12 cellular contexts compared by ENCODE assay signal in the genomic region with DNA sequence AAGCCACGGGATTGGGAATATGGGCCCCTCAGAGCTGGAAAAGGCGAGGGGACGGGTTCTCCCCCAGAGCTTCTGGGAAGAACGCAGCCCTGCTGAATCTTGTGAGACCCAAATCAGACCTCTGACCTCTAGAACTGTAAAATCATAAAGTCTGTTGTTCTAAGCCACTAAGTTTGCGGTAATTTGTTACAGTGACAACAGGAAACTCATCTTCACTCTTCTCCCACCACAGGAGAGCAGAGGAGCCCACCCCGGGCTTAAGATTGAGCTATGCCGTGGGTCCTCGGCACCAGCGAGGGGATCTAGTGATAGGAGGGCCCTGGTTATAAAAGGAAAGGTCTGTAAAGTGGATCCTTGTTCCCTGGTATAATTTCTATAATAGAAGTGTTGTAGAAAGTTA. TPM values are rescaled to one million over a fixed set of nuclear protein-coding genes. Genes with fewer than 3 reads are reported as not detected.
DNase-seq lines count a peak whose midpoint lies in the region; ATAC-seq and TF ChIP-seq lines count a peak whose summit lies in the region.
"Had no signal": no experiment of that assay in that cellular context is flagged by ENCODE, and none has a peak within 500 bp of the region (broad histone marks: within the 10 kb centered on the region; RNA-seq: fewer than 3 reads in every experiment).

No MANE protein-coding gene starts in this region.

- no peaks in the 10 kb centered on the region for H3K9me3 Mint-ChIP-seq in activated naive CD4-positive, alpha-beta T cell treated with anti-CD3 and anti-CD28 coated beads, Interleukin-2, amount 10 ng/mL, durations not matched to agents 7 days and 5 days
- no peaks in the 10 kb centered on the region for H3K9me3 Mint-ChIP-seq in GM23338

- TF ChIP-seq POLR2A in stomach (IDR thresholded peaks at IDR 0.05): no peak

- intact Hi-C loops in stomach (cut with DNase I; ENCODE audit: low total_unique reads) (no loop called here), sciatic nerve (cut with DNase I) (no loop called here)

- no peak for DNase-seq in activated naive CD4-positive, alpha-beta T cell treated with anti-CD3 and anti-CD28 coated beads, Interleukin-2, amount 10 ng/mL, durations not matched to agents 7 days and 5 days
- no peak for DNase-seq in activated naive CD4-positive, alpha-beta T cell (lab: John Stamatoyannopoulos, UW)
- DNase-seq in T-helper 17 cell: no peak
- no peak for DNase-seq in stomach
- DNase-seq in sciatic nerve (ENCODE audit: low spot score): no peak
- no peak for DNase-seq in GM23338 (ENCODE audit: low spot score)
- DNase-seq: activated CD4-positive, alpha-beta T cell treated with anti-CD3 and anti-CD28 coated beads for 48 hours; COR-L47; NCI-H1436 treated with DMSO at 0.1 percent for 48 hours had no signal

- H3K36me3 Mint-ChIP-seq in activated naive CD4-positive, alpha-beta T cell treated with anti-CD3 and anti-CD28 coated beads, Interleukin-2, amount 10 ng/mL, durations not matched to agents 7 days and 5 days: peaks cover 60% of the 10 kb centered on the region
- H3K36me3 Mint-ChIP-seq in T-helper 17 cell (ENCODE audit: low read depth) (peaks cover 9% of the 10 kb centered on the region), GM23338 (ENCODE audit: low read depth) (peaks cover 13% of the 10 kb centered on the region)

- H3K4me2 ChIP-seq in GM23338: no peak overlapping the region

- peaks cover 83% of the 10 kb centered on the region for H3K4me1 ChIP-seq in muscle layer of colon (ENCODE audit: insufficient read depth, low read length)
- peaks cover 76 to 100% (median 90%) of the 10 kb centered on the region in 4 donors for H3K4me1 ChIP-seq in stomach
- H3K4me1 ChIP-seq in GM23338 (ENCODE audit: insufficient read depth): peaks cover 23% of the 10 kb centered on the region

- H3K4me3 Mint-ChIP-seq in activated naive CD4-positive, alpha-beta T cell treated with anti-CD3 and anti-CD28 coated beads, Interleukin-2, amount 10 ng/mL, durations not matched to agents 7 days and 5 days: no peak overlapping the region
- no peak overlapping the region for H3K4me3 Mint-ChIP-seq in T-helper 17 cell
- H3K4me3 Mint-ChIP-seq in GM23338: no peak overlapping the region

- no peaks in the 10 kb centered on the region for H3F3A ChIP-seq in GM23338 (replicated peaks; ENCODE audit: low read depth)

- ATAC-seq in T-helper 17 cell: no peak
- ATAC-seq in sciatic nerve: no peak
- no peak for ATAC-seq in HG03108 (IDR thresholded peaks at IDR 0.05; ENCODE audit: unreplicated experiment)
- ATAC-seq in GM23338: no peak
- ATAC-seq: HCT116 had no signal

- H3K27ac Mint-ChIP-seq in activated naive CD4-positive, alpha-beta T cell treated with anti-CD3 and anti-CD28 coated beads, Interleukin-2, amount 10 ng/mL, durations not matched to agents 7 days and 5 days: peak overlapping the region; percentile 13
- peak overlapping the region; percentile 88 for H3K27ac Mint-ChIP-seq in T-helper 17 cell
- no peak overlapping the region for H3K27ac Mint-ChIP-seq in GM23338

- H4K20me1 ChIP-seq in GM23338 (replicated peaks; ENCODE audit: insufficient read depth): peaks cover 17% of the 10 kb centered on the region; the same call in 1 of the 2 replicates

- TF ChIP-seq EP300 in stomach (IDR thresholded peaks at IDR 0.05): no peak

- peaks cover 85% of the 10 kb centered on the region for H3K4me1 Mint-ChIP-seq in activated naive CD4-positive, alpha-beta T cell treated with anti-CD3 and anti-CD28 coated beads, Interleukin-2, amount 10 ng/mL, durations not matched to agents 7 days and 5 days
- peaks cover 59% of the 10 kb centered on the region for H3K4me1 Mint-ChIP-seq in T-helper 17 cell
- peaks cover 27% of the 10 kb centered on the region for H3K4me1 Mint-ChIP-seq in GM23338

- H3K9me3 ChIP-seq in T-helper 17 cell (ENCODE audit: control insufficient read depth, low read length, poor library complexity, severe bottlenecking) (no peaks in the 10 kb centered on the region), muscle layer of colon (ENCODE audit: low read length) (no peaks in the 10 kb centered on the region), stomach (no peaks in the 10 kb centered on the region)

- no peak overlapping the region for H3K4me3 ChIP-seq in muscle layer of colon (ENCODE audit: low read depth in 1 of 2, low read length in 2 of 2)
- H3K4me3 ChIP-seq in stomach: no peak overlapping the region
- H3K4me3 ChIP-seq in GM23338: no peak overlapping the region

- H3K27me3 Mint-ChIP-seq in activated naive CD4-positive, alpha-beta T cell treated with anti-CD3 and anti-CD28 coated beads, Interleukin-2, amount 10 ng/mL, durations not matched to agents 7 days and 5 days: no peaks in the 10 kb centered on the region
- no peaks in the 10 kb centered on the region for H3K27me3 Mint-ChIP-seq in T-helper 17 cell
- peaks cover 2% of the 10 kb centered on the region for H3K27me3 Mint-ChIP-seq in GM23338 (ENCODE audit: insufficient read depth, low read depth, poor library complexity)

- peaks cover 38% of the 10 kb centered on the region for H3K36me3 ChIP-seq in muscle layer of colon (ENCODE audit: insufficient read depth, low read length)
- peaks cover 16 to 37% (median 32%) of the 10 kb centered on the region in 4 donors for H3K36me3 ChIP-seq in stomach
- H3K36me3 ChIP-seq in GM23338 (ENCODE audit: insufficient read depth): no peaks in the 10 kb centered on the region

- H3K27me3 ChIP-seq in muscle layer of colon (ENCODE audit: control insufficient read depth in 1 of 2, insufficient read depth in 2 of 2, low read length in 2 of 2): no peaks in the 10 kb centered on the region
- no peaks in the 10 kb centered on the region for H3K27me3 ChIP-seq in stomach
- H3K27me3 ChIP-seq in GM23338 (ENCODE audit: insufficient read depth): no peaks in the 10 kb centered on the region

- peaks cover 70% of the 10 kb centered on the region for H3K79me2 ChIP-seq in GM23338 (replicated peaks; ENCODE audit: insufficient read depth)

- TF ChIP-seq CTCF in stomach (IDR thresholded peaks at IDR 0.05): no peak
- no peak for TF ChIP-seq CTCF in GM23338 (conservative IDR thresholded peaks at IDR 0.05; ENCODE audit: low read depth in 2 of 2)

- WGBS in stomach, 5 donors: 72 to 89% (median 81%) methylated on average over 9 of the region's 9 CpGs

- H3K9me2 ChIP-seq in GM23338 (ENCODE audit: insufficient read depth): no peaks in the 10 kb centered on the region

- CTCF ChIA-PET in activated naive CD4-positive, alpha-beta T cell treated with anti-CD3 and anti-CD28 coated beads, Interleukin-2, amount 10 ng/mL, durations not matched to agents 7 days and 5 days (lab: Charles Lee): interaction anchor here (0.8 to 2.3 kb wide), 2 partner anchors 31 to 37 kb away, joined by 3 to 9 read pairs; no protein-coding TSS in a partner anchor

- no peak overlapping the region for H2AFZ ChIP-seq in GM23338

- H3K27ac ChIP-seq in muscle layer of colon (ENCODE audit: low read depth, low read length) (peak overlapping the region; percentile 71), stomach (peak overlapping the region in 3 of 5 donors; percentile 36 to 82 (median 69)), GM23338 (ENCODE audit: low read depth) (no peak overlapping the region)

- H3K9ac ChIP-seq in muscle layer of colon (ENCODE audit: low read length): no peak overlapping the region

TF ChIP-seq in GM23338, 12 proteins besides CTCF, POLR2A, EP300 and RAD21:
- TF ChIP-seq REST (IDR thresholded peaks at IDR 0.05; ENCODE audit: unreplicated experiment) (no peak), EZH2phosphoT487 (IDR thresholded peaks at IDR 0.05; ENCODE audit: unreplicated experiment) (no peak), ZNF114 (CRISPR knock-in tag; IDR thresholded peaks at IDR 0.05) (no peak), STAT1 (IDR thresholded peaks at IDR 0.05; ENCODE audit: unreplicated experiment) (no peak)

RNA-seq across cellular contexts. Expression of gene MLXIP, which starts 7.5 kb away (rescaled TPM):
- total RNA-seq in T-helper 17 cell (10 to 100 TPM; 83.4 to 86.0 TPM), stomach (100 to 1,000 TPM in 1 of 5 donors, 10 to 100 TPM in 4; 34.5 to 140 (median 37.1) TPM), sciatic nerve (44.2 TPM)
- polyA plus RNA-seq in stomach (10 to 100 TPM; 12.3 to 28.0 (median 16.6) TPM), GM23338 (2016; fragmentation: Nextera tagmentation; extraction: Ambion mirVana) (16.2 and 21.0 TPM in 2 replicates)
- 20.5 and 23.0 TPM in 2 replicates for total RNA-seq in GM23338 (2014; rRNA removed; shearing (Covaris generic))
